Comparison of ENCODE assay signal across 14 cellular contexts in genomic region chr3:114878119-114878839, GRCh38.
DNase-seq lines count a peak whose midpoint lies in the region; ATAC-seq and TF ChIP-seq lines count a peak whose summit lies in the region.
"Had no signal": no experiment of that assay in that cellular context is flagged by ENCODE, and none has a peak within 500 bp of the region (broad histone marks: within the 10 kb centered on the region; RNA-seq: fewer than 3 reads in every experiment).

No MANE protein-coding gene starts in this region.

- H3K27ac Mint-ChIP-seq in activated T-helper 2 cell treated with anti-CD3 and anti-CD28 coated beads, Interferon-gamma antibody, Interleukin-2, Interleukin-4, amounts not matched to agents 10 μg/mL and 5 μg/mL and 100 μg/mL, durations not matched to agents 14 hours and 24 hours and 36 hours = no peak overlapping the region
- H3K27ac Mint-ChIP-seq: activated CD4-positive, alpha-beta T cell treated with anti-CD3 and anti-CD28 coated beads, Interleukin-2, amount 10 ng/mL, durations not matched to agents 7 days and 5 days; activated naive CD8-positive, alpha-beta T cell had no signal

- DNase-seq in NCI-H2171 treated with DMSO at 0.1 percent for 48 hours (lab: John Stamatoyannopoulos, UW) (peak; percentile 39), NCI-H2171 (lab: John Stamatoyannopoulos, UW) (no peak), NCI-H187 treated with DMSO at 0.1 percent for 48 hours (lab: John Stamatoyannopoulos, UW) (peak; percentile 42), choroid plexus epithelial cell (ENCODE audit: low read depth) (peak; percentile 50), renal cortical epithelial cell (ENCODE audit: low read depth) (peak; percentile 83)
- DNase-seq in activated T-helper 2 cell treated with anti-CD3 and anti-CD28 coated beads, Interferon-gamma antibody, Interleukin-2, Interleukin-4, amounts not matched to agents 10 μg/mL and 5 μg/mL and 100 μg/mL, durations not matched to agents 14 hours and 24 hours and 36 hours (ENCODE audit: low spot score) = no peak
- DNase-seq: activated CD4-positive, alpha-beta T cell treated with anti-CD3 and anti-CD28 coated beads, Interleukin-2, amount 10 ng/mL, durations not matched to agents 7 days and 5 days; H7; SIG-M5; stimulated activated CD4-positive, alpha-beta T cell treated with anti-CD3 and anti-CD28 coated beads, Interleukin-4, amount 100 ng/mL, for 24 hours had no signal

- no peak overlapping the region for H3K4me3 Mint-ChIP-seq in activated T-helper 2 cell treated with anti-CD3 and anti-CD28 coated beads, Interferon-gamma antibody, Interleukin-2, Interleukin-4, amounts not matched to agents 10 μg/mL and 5 μg/mL and 100 μg/mL, durations not matched to agents 14 hours and 24 hours and 36 hours (ENCODE audit: low read depth)
- H3K4me3 Mint-ChIP-seq: activated CD4-positive, alpha-beta T cell treated with anti-CD3 and anti-CD28 coated beads, Interleukin-2, amount 10 ng/mL, durations not matched to agents 7 days and 5 days; activated naive CD8-positive, alpha-beta T cell had no signal

- intact Hi-C loops in activated T-helper 2 cell treated with anti-CD3 and anti-CD28 coated beads, Interferon-gamma antibody, Interleukin-2, Interleukin-4, amounts not matched to agents 10 μg/mL and 5 μg/mL and 100 μg/mL, durations not matched to agents 14 hours and 24 hours and 36 hours (cut with micrococcal nuclease) = no loop called here

- no peaks in the 10 kb centered on the region for H3K36me3 Mint-ChIP-seq in activated T-helper 2 cell treated with anti-CD3 and anti-CD28 coated beads, Interferon-gamma antibody, Interleukin-2, Interleukin-4, amounts not matched to agents 10 μg/mL and 5 μg/mL and 100 μg/mL, durations not matched to agents 14 hours and 24 hours and 36 hours (ENCODE audit: low read depth)

- no peak overlapping the region for H3K4me3 ChIP-seq in choroid plexus epithelial cell (ENCODE audit: low read depth, low read length)
- H3K4me3 ChIP-seq: suprapubic skin had no signal

- H3K4me1 Mint-ChIP-seq in activated T-helper 2 cell treated with anti-CD3 and anti-CD28 coated beads, Interferon-gamma antibody, Interleukin-2, Interleukin-4, amounts not matched to agents 10 μg/mL and 5 μg/mL and 100 μg/mL, durations not matched to agents 14 hours and 24 hours and 36 hours (ENCODE audit: low read depth) = peaks cover 12% of the 10 kb centered on the region

- no peak for ATAC-seq in GM21390 (IDR thresholded peaks at IDR 0.05; ENCODE audit: unreplicated experiment)
- no peak for ATAC-seq in GM19324 (IDR thresholded peaks at IDR 0.05; ENCODE audit: low FRiP score, unreplicated experiment)

- no peaks in the 10 kb centered on the region for H3K27me3 Mint-ChIP-seq in activated T-helper 2 cell treated with anti-CD3 and anti-CD28 coated beads, Interferon-gamma antibody, Interleukin-2, Interleukin-4, amounts not matched to agents 10 μg/mL and 5 μg/mL and 100 μg/mL, durations not matched to agents 14 hours and 24 hours and 36 hours (ENCODE audit: low read depth)
- H3K27me3 Mint-ChIP-seq: activated CD4-positive, alpha-beta T cell treated with anti-CD3 and anti-CD28 coated beads, Interleukin-2, amount 10 ng/mL, durations not matched to agents 7 days and 5 days; activated naive CD8-positive, alpha-beta T cell had no signal

- H3K9me3 Mint-ChIP-seq in activated T-helper 2 cell treated with anti-CD3 and anti-CD28 coated beads, Interferon-gamma antibody, Interleukin-2, Interleukin-4, amounts not matched to agents 10 μg/mL and 5 μg/mL and 100 μg/mL, durations not matched to agents 14 hours and 24 hours and 36 hours = no peaks in the 10 kb centered on the region
- H3K9me3 Mint-ChIP-seq: activated CD4-positive, alpha-beta T cell treated with anti-CD3 and anti-CD28 coated beads, Interleukin-2, amount 10 ng/mL, durations not matched to agents 7 days and 5 days had no signal

- no peak for TF ChIP-seq CTCF in choroid plexus epithelial cell (conservative IDR thresholded peaks at IDR 0.05; ENCODE audit: low read depth, low read length)

Comparison
In these comparisons a context has a peak if more than half of its experiments do, and no peak if none do; other contexts are left out.
1. DNase-seq: peak in NCI-H2171 treated with DMSO at 0.1 percent for 48 hours (single experiment), NCI-H187 treated with DMSO at 0.1 percent for 48 hours (single experiment), choroid plexus epithelial cell (single experiment) and renal cortical epithelial cell (single experiment); none in NCI-H2171 (single experiment) and activated T-helper 2 cell treated with anti-CD3 and anti-CD28 coated beads, Interferon-gamma antibody, Interleukin-2, Interleukin-4, amounts not matched to agents 10 μg/mL and 5 μg/mL and 100 μg/mL, durations not matched to agents 14 hours and 24 hours and 36 hours (single experiment).